Comparison of ENCODE assay signal across 25 cellular contexts in genomic region chr2:63776382-63776781, GRCh38.
"Had no signal": no experiment of that assay in that cellular context is flagged by ENCODE, and none has a peak within 500 bp of the region (broad histone marks: within the 10 kb centered on the region; RNA-seq: fewer than 3 reads in every experiment).

No MANE protein-coding gene starts in this region.

- H3K27ac ChIP-seq: epithelial cell of prostate, esophagus squamous epithelium, gastrocnemius medialis, heart right ventricle, left lung, lower lobe of right lung had no signal

- H3K4me3 ChIP-seq: esophagus squamous epithelium, gastrocnemius medialis, heart right ventricle, left lung, lower lobe of right lung had no signal

- DNase-seq: cortex of kidney; effector CD8-positive, alpha-beta T cell; effector memory CD8-positive, alpha-beta T cell; endodermal cell; erythroblast; esophagus squamous epithelium; foreskin fibroblast; foreskin melanocyte; gastrocnemius medialis; glutamatergic neuron; head of caudate nucleus; heart right ventricle; hypothalamus; immature natural killer cell; islet precursor cell; kidney; kidney glomerular epithelial cell; left lung; left ventricle myocardium superior; lower lobe of right lung; mesenchymal stem cell; midbrain; naive thymus-derived CD4-positive, alpha-beta T cell had no signal

- H3K9me3 ChIP-seq: esophagus squamous epithelium, gastrocnemius medialis, heart right ventricle, left lung, lower lobe of right lung had no signal

- H3K27me3 ChIP-seq: esophagus squamous epithelium, gastrocnemius medialis, heart right ventricle, left lung had no signal

- H3K4me1 ChIP-seq: esophagus squamous epithelium, left lung, lower lobe of right lung had no signal

- ATAC-seq: effector memory CD8-positive, alpha-beta T cell; esophagus mucosa; gastrocnemius medialis; heart right ventricle; left lung; left ventricle myocardium superior; lower lobe of right lung; naive thymus-derived CD4-positive, alpha-beta T cell had no signal

- H3K36me3 ChIP-seq: esophagus squamous epithelium, gastrocnemius medialis, heart right ventricle, left lung, lower lobe of right lung had no signal
